9 cellular contexts compared by ENCODE assay signal in genomic region chr20:57480444-57481152, GRCh38. TPM values are rescaled to one million over a fixed set of nuclear protein-coding genes. Genes with fewer than 3 reads are reported as not detected.
A peak's percentile ranks its signal among the peaks of the same experiment; 100 is the strongest.
DNase-seq lines count a peak whose midpoint lies in the region; ATAC-seq, FAIRE-seq and TF ChIP-seq lines count a peak whose summit lies in the region.
"Had no signal": no experiment of that assay in that cellular context is flagged by ENCODE, and none has a peak within 500 bp of the region (broad histone marks: within the 10 kb centered on the region; RNA-seq: fewer than 3 reads in every experiment).

No MANE protein-coding gene starts in this region.

- no peak for TF ChIP-seq EP300 in K562 (IDR thresholded peaks at IDR 0.05; ENCODE audit: low read length)

- in situ Hi-C loops in K562 (cut with MboI), result no loop called here

- H3K27me3 ChIP-seq in K562 (ENCODE audit: control insufficient read depth in 2 of 2, insufficient read depth in 2 of 2, low read length in 2 of 2), result no peaks in the 10 kb centered on the region
- H3K27me3 ChIP-seq in small intestine (ENCODE audit: control insufficient read depth in 2 of 2, insufficient read depth in 2 of 2, low read length in 2 of 2), result peaks cover 0 to 3% of the 10 kb centered on the region in 2 donors

- WGBS in K562 (ENCODE audit: insufficient coverage, low coverage, missing lambda C conversion rate), result 37% methylated on average over 16 of the region's 17 CpGs
- 53 to 70% (median 57%) methylated on average over 17 of the region's 17 CpGs for WGBS in small intestine, 3 donors

- CTCF ChIA-PET in K562 (lab: Yijun Ruan, JAX; ENCODE audit: low intra/inter-chr PET ratio), result no interaction called here

- intact Hi-C loops in K562 (cut with micrococcal nuclease), result no loop called here

- H3K36me3 ChIP-seq in K562 (ENCODE audit: control insufficient read depth, insufficient read depth, low read length), result no peaks in the 10 kb centered on the region
- H3K36me3 ChIP-seq in small intestine (ENCODE audit: control insufficient read depth in 2 of 2, insufficient read depth in 2 of 2, low read length in 2 of 2), result no peaks in the 10 kb centered on the region

- H3K9me1 ChIP-seq in K562 (ENCODE audit: control insufficient read depth, insufficient read depth, low read length), result no peaks in the 10 kb centered on the region

- TF ChIP-seq RAD21 in K562 (CRISPR knock-in tag; conservative IDR thresholded peaks at IDR 0.05 in 1 of 2, IDR thresholded peaks at IDR 0.05 in 1 of 2), result no peak

- TF ChIP-seq POLR2A in K562 (conservative IDR thresholded peaks at IDR 0.05), result no peak

- peak overlapping the region; percentile 71 for H2AFZ ChIP-seq in K562 (ENCODE audit: low read depth, low read length)

- TF ChIP-seq CTCF in GM12864 (IDR thresholded peaks at IDR 0.05; ENCODE audit: low read depth, low read length, missing control alignments) (no peak), K562 (IDR thresholded peaks at IDR 0.05 in 2 of 3, conservative IDR thresholded peaks at IDR 0.05 in 1 of 3; ENCODE audit: insufficient read depth in 2 of 3, low read depth in 1 of 3, low read length in 3 of 3) (no peak), D721Med (IDR thresholded peaks at IDR 0.05; ENCODE audit: insufficient read depth, missing control alignments) (no peak)

- H3K4me2 ChIP-seq in K562 (ENCODE audit: insufficient read depth, low read length), result no peak overlapping the region

- no peaks in the 10 kb centered on the region for H4K20me1 ChIP-seq in K562 (replicated peaks; ENCODE audit: control insufficient read depth, insufficient read depth, low read length)

- H3K79me2 ChIP-seq in K562 (ENCODE audit: control insufficient read depth, insufficient read depth, low read length), result no peaks in the 10 kb centered on the region

- H3K4me3 ChIP-seq in GM12864 (ENCODE audit: low read depth, low read length) (peak overlapping the region; percentile 27; the same call in 1 of the 2 replicates), K562 (no peak overlapping the region), small intestine (ENCODE audit: low read depth in 1 of 2, low read length in 2 of 2) (no peak overlapping the region)

- H3K9me3 ChIP-seq in K562 (replicated peaks; ENCODE audit: control insufficient read depth, insufficient read depth, low read depth, low read length) (no peaks in the 10 kb centered on the region), small intestine (ENCODE audit: control insufficient read depth, low read depth) (no peaks in the 10 kb centered on the region)

- no TSS peak for BruUV-seq in K562 (replicated peaks; lab: Mats Ljungman, UMichigan)

- H3K4me1 ChIP-seq in K562 (replicated peaks in 1 of 2; ENCODE audit: control insufficient read depth in 2 of 2, insufficient read depth in 2 of 2, low read length in 2 of 2), result peaks cover 14 to 31% of the 10 kb centered on the region in 2 experiments; a peak in 4 of 5 replicates
- no peaks in the 10 kb centered on the region for H3K4me1 ChIP-seq in small intestine (ENCODE audit: control insufficient read depth in 2 of 2, insufficient read depth in 1 of 2, low read depth in 1 of 2, low read length in 1 of 2)

- DNase-seq in GM12864 (ENCODE audit: low read depth) (peak; percentile 84), K562 (ENCODE audit: extremely low read depth in 1 of 4, low spot score in 3 of 4) (no peak), HK-2 (ENCODE audit: unreplicated experiment) (no peak), small intestine (no peak), HuH-7 (ENCODE audit: low spot score) (no peak), D721Med (ENCODE audit: insufficient read length, low spot score) (no peak)

- POLR2A ChIA-PET in K562 (lab: Yijun Ruan, JAX), result interaction anchor here (0.7 kb wide), 1 partner anchor 667 kb away, joined by 3 read pairs; no protein-coding TSS in a partner anchor

- peak overlapping the region; percentile 6 to 32; a peak in 2 of 4 replicates for H3K9ac ChIP-seq in K562 (ENCODE audit: insufficient read depth in 1 of 2, low read depth in 2 of 2, low read length in 2 of 2)

- no peak overlapping the region for H3K27ac ChIP-seq in K562 (ENCODE audit: extremely low read depth, low read depth, low read length)
- no peak overlapping the region for H3K27ac ChIP-seq in small intestine (ENCODE audit: low read depth in 1 of 2, low read length in 1 of 2)

- ATAC-seq in GM21390 (IDR thresholded peaks at IDR 0.05; ENCODE audit: unreplicated experiment), result peak; percentile 57
- ATAC-seq in HG03571 (IDR thresholded peaks at IDR 0.05; ENCODE audit: unreplicated experiment), result peak; percentile 50
- peak; percentile 30 for ATAC-seq in K562

- FAIRE-seq in K562 (lab: Jason Lieb, UNC), result no peak
- no peak for FAIRE-seq in small intestine (lab: Jason Lieb, UNC)
- no peak for FAIRE-seq in D721Med (lab: Jason Lieb, UNC)
- FAIRE-seq: astrocyte had no signal

TF ChIP-seq in K562, 482 proteins besides CTCF, POLR2A, EP300 and RAD21 (continues in another document):
- TF ChIP-seq ZNF146 (CRISPR knock-in tag; IDR thresholded peaks at IDR 0.05; ENCODE audit: unreplicated experiment) (no peak), ATF3 (IDR thresholded peaks at IDR 0.05) (peak; percentile 47), ATF3 (CRISPR knock-in tag; conservative IDR thresholded peaks at IDR 0.05) (no peak), RBM22 (IDR thresholded peaks at IDR 0.05; ENCODE audit: low read depth, low read length, poor library complexity, severe bottlenecking) (no peak), ZNF282 (CRISPR knock-in tag; IDR thresholded peaks at IDR 0.05) (no peak), ZNF224 (CRISPR knock-in tag; IDR thresholded peaks at IDR 0.05) (no peak), E4F1 (CRISPR knock-in tag; IDR thresholded peaks at IDR 0.05; ENCODE audit: borderline replicate concordance) (no peak), KDM1A (IDR thresholded peaks at IDR 0.05) (no peak), NFRKB (IDR thresholded peaks at IDR 0.05; ENCODE audit: low read depth) (no peak), SRF (CRISPR knock-in tag; IDR thresholded peaks at IDR 0.05) (no peak), NCOA4 (IDR thresholded peaks at IDR 0.05; ENCODE audit: partially characterized antibody) (no peak), ETS2 (tag; IDR thresholded peaks at IDR 0.05; ENCODE audit: borderline replicate concordance, poor library complexity, severe bottlenecking) (no peak), ZBTB7A (IDR thresholded peaks at IDR 0.05; ENCODE audit: borderline replicate concordance, control insufficient read depth, low read depth, low read length) (peak; percentile 32; the same call in 1 of the 2 replicates), BHLHE40 (IDR thresholded peaks at IDR 0.05; ENCODE audit: low read length) (peak; percentile 61; the same call in 1 of the 2 replicates), SIX5 (IDR thresholded peaks at IDR 0.05; ENCODE audit: borderline replicate concordance in 1 of 2, insufficient read depth in 1 of 2, low read depth in 1 of 2, low read length in 2 of 2) (no peak), CBX3 (IDR thresholded peaks at IDR 0.05; ENCODE audit: borderline replicate concordance in 1 of 2, low read length in 2 of 2) (no peak), FIP1L1 (IDR thresholded peaks at IDR 0.05; ENCODE audit: low read depth, low read length, poor library complexity, severe bottlenecking) (no peak)

RNA-seq across cellular contexts. Expression of gene CTCFL, which starts 44.3 kb away (rescaled TPM):
- 102 and 125 TPM in 2 replicates for total RNA-seq in K562 (2011; cell fraction: chromatin; rRNA removed; ENCODE audit: low replicate concordance)
- 77.5 and 83.4 TPM in 2 replicates for total RNA-seq in K562 (2011; cell fraction: nucleolus; rRNA removed)
- total RNA-seq in K562 (2011; cell fraction: nucleoplasm; rRNA removed), result 85.3 and 118 TPM in 2 replicates
- total RNA-seq in K562 (2014; rRNA removed) (120 and 126 TPM in 2 replicates), K562 (2014; rRNA removed; fragmentation: Illumina TruSeq; extraction: Trizol) (111 and 112 TPM in 2 replicates), K562 (2015; rRNA removed; fragmentation: Illumina TruSeq; extraction: Trizol) (80.9 and 89.1 TPM in 2 replicates), K562 (2021) (122 and 124 TPM in 2 replicates)
- polyA plus RNA-seq in K562 (2011; rRNA removed) (188 and 206 TPM in 2 replicates), K562 (2014; fragmentation: Illumina TruSeq; extraction: Trizol) (137 and 177 TPM in 2 replicates), K562 (2014; fragmentation: Nextera tagmentation; extraction: Ambion mirVana) (10 to 100 TPM; 42.4 to 62.7 TPM), K562 (2014; rRNA removed) (100 and 122 TPM in 2 replicates), small intestine (under 1 TPM in 1 of 3 donors, not detected in 2; 0.03 TPM)
- polyA plus RNA-seq in K562 (2011; cell fraction: cytosol; rRNA removed), result 125 and 152 TPM in 2 replicates
- polyA plus RNA-seq in K562 (2011; cell fraction: nucleus; rRNA removed), result 92.0 and 115 TPM in 2 replicates
- 72.2 and 120 TPM in 2 replicates for polyA plus RNA-seq in K562 (2012)
- polyA minus RNA-seq in K562 (2011; rRNA and poly(A)+ RNA removed), result 265 and 279 TPM in 2 replicates
- 117 and 124 TPM in 2 replicates for polyA minus RNA-seq in K562 (2011; cell fraction: cytosol; rRNA and poly(A)+ RNA removed)
- 39.4 and 86.3 TPM in 2 replicates for polyA minus RNA-seq in K562 (2011; cell fraction: nucleus; rRNA and poly(A)+ RNA removed)
- total RNA-seq: astrocyte had no signal

Comparison
In these comparisons a context has a peak if more than half of its experiments do, and no peak if none do; other contexts are left out.
1. RNA of gene CTCFL, which starts 44.3 kb away (polyA plus RNA-seq): 42.4 to 206 TPM in K562; 0.03 TPM in small intestine; every median in the first group is over 10 times any median in the second.
2. Peak in every context shown above with its lines, with median percentiles within 50 percentile points of each other: ATAC-seq.